ENCODE assay signal across 11 cellular contexts in genomic region chr6:484086-484728, GRCh38.
A peak's percentile ranks its signal among the peaks of the same experiment; 100 is the strongest.
DNase-seq lines count a peak whose midpoint lies in the region; ATAC-seq, FAIRE-seq and TF ChIP-seq lines count a peak whose summit lies in the region.
"Had no signal": no experiment of that assay in that cellular context is flagged by ENCODE, and none has a peak within 500 bp of the region (broad histone marks: within the 10 kb centered on the region; RNA-seq: fewer than 3 reads in every experiment).

No MANE protein-coding gene starts in this region.

- POLR2A ChIA-PET in A673 (lab: Charles Lee; ENCODE audit: low non-redundant PET): no interaction called here

- no TSS peak for BruUV-seq in A673 (replicated peaks; lab: Mats Ljungman, UMichigan)

- ATAC-seq in HG02970 (IDR thresholded peaks at IDR 0.05; ENCODE audit: low FRiP score, unreplicated experiment) (no peak), GM18519 (IDR thresholded peaks at IDR 0.05; ENCODE audit: low FRiP score, unreplicated experiment) (no peak)
- ATAC-seq: left lung had no signal

- CTCF ChIA-PET in A673 (lab: Charles Lee): no interaction called here

- in situ Hi-C loops in SK-MEL-5 (cut with HindIII; ENCODE audit: low pct_unique_long_range_greater_than_20kb, low sequenced_read_pairs): no loop called here

- H3K4me1 ChIP-seq in esophagus muscularis mucosa: no peaks in the 10 kb centered on the region
- H3K4me1 ChIP-seq in A673 (ENCODE audit: insufficient read depth, low read length, poor library complexity, severe bottlenecking): no peaks in the 10 kb centered on the region
- H3K4me1 ChIP-seq: colonic mucosa, left lung had no signal

- TF ChIP-seq CTCF in esophagus muscularis mucosa (IDR thresholded peaks at IDR 0.05) (no peak), A673 (conservative IDR thresholded peaks at IDR 0.05; ENCODE audit: low read depth, low read length) (no peak)

- H3K27ac ChIP-seq in esophagus muscularis mucosa (replicated peaks in 1 of 4) (no peak overlapping the region), A673 (ENCODE audit: low read depth, low read length, poor library complexity, severe bottlenecking) (no peak overlapping the region)
- H3K27ac ChIP-seq: colonic mucosa, left lung, spleen had no signal

- no peak for TF ChIP-seq POLR2A in esophagus muscularis mucosa (IDR thresholded peaks at IDR 0.05; ENCODE audit: low read depth)

- no peak overlapping the region for H3K4me3 ChIP-seq in esophagus muscularis mucosa
- no peak overlapping the region for H3K4me3 ChIP-seq in A673 (ENCODE audit: low read depth, low read length, poor library complexity, severe bottlenecking)
- H3K4me3 ChIP-seq: colonic mucosa, left lung, spleen had no signal

- no peaks in the 10 kb centered on the region for H3K9me3 ChIP-seq in esophagus muscularis mucosa
- H3K9me3 ChIP-seq in A673 (ENCODE audit: low read depth, low read length, poor library complexity, severe bottlenecking): no peaks in the 10 kb centered on the region
- H3K9me3 ChIP-seq: colonic mucosa, left lung, spleen had no signal

- H3K36me3 ChIP-seq in esophagus muscularis mucosa: peaks cover 34 to 47% (median 39%) of the 10 kb centered on the region in 4 donors
- H3K36me3 ChIP-seq in A673 (ENCODE audit: insufficient read depth, low read length, poor library complexity, severe bottlenecking): no peaks in the 10 kb centered on the region
- H3K36me3 ChIP-seq: colonic mucosa had no signal

- WGBS in esophagus muscularis mucosa: 98% methylated on average over 4 of the region's 4 CpGs

- H3K27me3 ChIP-seq in esophagus muscularis mucosa (no peaks in the 10 kb centered on the region), A673 (replicated peaks; ENCODE audit: insufficient read depth, low read depth, low read length, poor library complexity) (no peaks in the 10 kb centered on the region)
- H3K27me3 ChIP-seq: colonic mucosa, left lung, spleen had no signal

- peak; percentile 5 for FAIRE-seq in GM18507 (lab: Jason Lieb, UNC)

- intact Hi-C loops in esophagus muscularis mucosa (cut with DNase I) (no loop called here), A673 (cut with micrococcal nuclease; ENCODE audit: unreplicated experiment) (no loop called here)

- peak; percentile 8 for DNase-seq in EL
- DNase-seq in GM18507 (ENCODE audit: extremely low spot score, insufficient read length, low read depth): no peak
- DNase-seq in SK-MEL-5 (ENCODE audit: low read depth, low spot score): peak; percentile 23
- peak; percentile 17 for DNase-seq in esophagus muscularis mucosa (ENCODE audit: extremely low spot score)
- no peak for DNase-seq in A673 (ENCODE audit: low spot score)
- no peak for DNase-seq in HPDE6-E6E7 (ENCODE audit: extremely low spot score)
- DNase-seq: colonic mucosa, left lung, spleen had no signal

- no peak for TF ChIP-seq EP300 in esophagus muscularis mucosa (IDR thresholded peaks at IDR 0.05)

Comparison
In these comparisons a context has a peak if more than half of its experiments do, and no peak if none do; other contexts are left out.
1. DNase-seq: peak in EL (single experiment), SK-MEL-5 (single experiment) and esophagus muscularis mucosa (single experiment); none in GM18507 (single experiment), A673 (single experiment) and HPDE6-E6E7 (single experiment).